ENCODE assay signal across 17 cellular contexts in the genomic region with DNA sequence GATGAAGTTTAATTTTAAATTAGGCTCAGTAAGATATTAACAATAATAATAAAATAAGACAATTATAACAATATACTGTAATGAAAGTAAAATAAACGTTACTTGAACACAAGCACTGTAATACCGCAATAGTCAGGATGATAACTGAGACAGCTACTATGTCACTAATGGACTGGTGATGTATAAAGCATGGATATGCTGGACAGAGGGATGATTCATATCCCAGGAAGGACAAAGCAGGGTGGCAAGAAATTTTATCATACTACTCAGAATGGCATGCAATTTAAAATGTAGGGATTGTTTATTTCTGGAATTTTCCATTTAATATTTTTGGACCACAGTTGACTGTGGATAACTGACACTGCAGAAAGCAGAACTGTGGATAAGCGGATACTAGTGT.
DNase-seq lines count a peak whose midpoint lies in the region; ATAC-seq and TF ChIP-seq lines count a peak whose summit lies in the region.
"Had no signal": no experiment of that assay in that cellular context is flagged by ENCODE, and none has a peak within 500 bp of the region (broad histone marks: within the 10 kb centered on the region; RNA-seq: fewer than 3 reads in every experiment).

No MANE protein-coding gene starts in this region.

- ATAC-seq in SK-N-SH treated with all-trans-retinoic acid at 6 μM for 48 hours (peak; percentile 54; the same call in 2 of the 3 replicates), GM19324 (IDR thresholded peaks at IDR 0.05; ENCODE audit: low FRiP score, unreplicated experiment) (no peak), HG02973 (IDR thresholded peaks at IDR 0.05; ENCODE audit: unreplicated experiment) (no peak)
- ATAC-seq in activated CD4-positive, alpha-beta T cell treated with anti-CD3 and anti-CD28 coated beads for 36 hours, result no peak
- ATAC-seq: HepG2, Right ventricle myocardium inferior had no signal

- no peak overlapping the region for H3K4me3 Mint-ChIP-seq in activated CD4-positive, alpha-beta T cell treated with anti-CD3 and anti-CD28 coated beads for 36 hours
- H3K4me3 Mint-ChIP-seq: CD14-positive monocyte had no signal

- intact Hi-C loops in activated CD4-positive, alpha-beta T cell treated with anti-CD3 and anti-CD28 coated beads for 36 hours (cut with DNase I, micrococcal nuclease), result no loop called here

- POLR2A ChIA-PET in activated CD4-positive, alpha-beta T cell treated with anti-CD3 and anti-CD28 coated beads for 36 hours (lab: Charles Lee), result no interaction called here

- peaks cover 33% of the 10 kb centered on the region for H3K36me3 Mint-ChIP-seq in activated CD4-positive, alpha-beta T cell treated with anti-CD3 and anti-CD28 coated beads for 36 hours (ENCODE audit: low read depth)

- peaks cover 4% of the 10 kb centered on the region for H3K9me3 Mint-ChIP-seq in activated CD4-positive, alpha-beta T cell treated with anti-CD3 and anti-CD28 coated beads for 36 hours (ENCODE audit: low read depth)

- no peaks in the 10 kb centered on the region for H3K27me3 Mint-ChIP-seq in activated CD4-positive, alpha-beta T cell treated with anti-CD3 and anti-CD28 coated beads for 36 hours

- H3K4me1 Mint-ChIP-seq in activated CD4-positive, alpha-beta T cell treated with anti-CD3 and anti-CD28 coated beads for 36 hours, result no peaks in the 10 kb centered on the region
- H3K4me1 Mint-ChIP-seq: CD14-positive monocyte had no signal

- DNase-seq in HCEC 1CT, result peak; percentile 35
- DNase-seq in fibroblast of peridontal ligament (ENCODE audit: extremely low read depth), result peak; percentile 33
- no peak for DNase-seq in activated T-cell treated with anti-CD3 and anti-CD28 coated beads, Interleukin-2, amount 50 U/mL, for 1 hour
- no peak for DNase-seq in activated CD4-positive, alpha-beta T cell treated with anti-CD3 and anti-CD28 coated beads for 36 hours
- DNase-seq: ACHN, AML-193, MM.1S, NCI-H1092 treated with DMSO at 0.1 percent for 48 hours, NCI-H2081 treated with DMSO at 0.1 percent for 48 hours, NCI-H510A treated with DMSO at 0.1 percent for 48 hours, NCI-H82 had no signal

- H3K27ac Mint-ChIP-seq in activated CD4-positive, alpha-beta T cell treated with anti-CD3 and anti-CD28 coated beads for 36 hours, result no peak overlapping the region
- H3K27ac Mint-ChIP-seq: CD14-positive monocyte had no signal

- CTCF ChIA-PET in activated CD4-positive, alpha-beta T cell treated with anti-CD3 and anti-CD28 coated beads for 36 hours (lab: Charles Lee), result no interaction called here

TF ChIP-seq in SK-N-SH treated with all-trans-retinoic acid at 6 μM for 48 hours, 23 proteins besides CTCF, POLR2A, EP300 and RAD21:
- no peak for TF ChIP-seq CSDC2 (CRISPR knock-in tag; IDR thresholded peaks at IDR 0.05)

Comparison
In these comparisons a context has a peak if more than half of its experiments do, and no peak if none do; other contexts are left out.
1. DNase-seq: peak in HCEC 1CT (single experiment) and fibroblast of peridontal ligament (single experiment); none in activated T-cell treated with anti-CD3 and anti-CD28 coated beads, Interleukin-2, amount 50 U/mL, for 1 hour (single experiment) and activated CD4-positive, alpha-beta T cell treated with anti-CD3 and anti-CD28 coated beads for 36 hours (single experiment).